8 cellular contexts compared by ENCODE assay signal in the genomic region with DNA sequence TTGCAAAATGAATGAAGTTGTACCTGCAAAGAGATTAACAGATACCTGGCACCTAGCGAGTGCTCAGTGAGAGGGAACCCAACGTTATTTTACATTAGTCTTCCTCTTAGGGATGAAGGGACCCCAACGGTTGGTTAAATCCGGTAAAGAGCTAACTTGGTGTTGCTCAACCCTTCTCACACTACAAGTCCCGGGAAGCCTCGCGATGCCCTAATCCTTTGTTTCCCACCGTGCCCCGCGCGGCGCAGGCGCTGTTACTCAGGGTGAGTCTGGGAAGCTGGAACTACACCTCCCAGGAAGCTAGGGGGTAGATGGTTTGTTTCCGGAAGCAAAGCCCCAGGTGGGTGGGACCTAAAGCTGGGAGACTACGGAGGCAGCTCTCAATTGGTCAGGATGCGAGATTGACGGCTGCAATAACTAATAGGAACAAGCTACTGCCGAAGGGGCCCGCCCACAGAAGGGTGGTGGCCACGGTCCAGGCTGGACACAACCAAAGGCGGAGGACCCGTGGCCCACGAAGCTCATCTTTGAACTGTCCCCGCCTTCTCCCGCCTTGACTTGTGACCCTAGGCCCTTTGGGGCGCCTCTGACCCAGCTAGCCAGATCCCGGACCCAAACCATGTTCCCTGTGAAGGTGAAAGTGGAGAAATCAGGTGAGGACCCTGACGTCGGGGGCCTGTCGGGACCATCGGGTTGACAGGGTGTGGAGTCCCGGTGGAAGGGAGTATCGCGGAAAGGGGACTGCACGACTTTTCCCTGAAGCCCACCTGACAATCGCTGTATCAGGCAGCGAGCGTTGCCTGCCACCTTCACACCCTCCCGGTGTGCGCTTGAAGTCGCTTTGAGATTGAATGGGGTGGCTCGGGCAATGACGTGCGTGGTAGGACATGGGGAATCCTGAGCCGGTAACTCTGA. TPM values are rescaled to one million over a fixed set of nuclear protein-coding genes. Genes with fewer than 3 reads are reported as not detected.
DNase-seq lines count a peak whose midpoint lies in the region; ATAC-seq lines count a peak whose summit lies in the region.

A gene with protein sequence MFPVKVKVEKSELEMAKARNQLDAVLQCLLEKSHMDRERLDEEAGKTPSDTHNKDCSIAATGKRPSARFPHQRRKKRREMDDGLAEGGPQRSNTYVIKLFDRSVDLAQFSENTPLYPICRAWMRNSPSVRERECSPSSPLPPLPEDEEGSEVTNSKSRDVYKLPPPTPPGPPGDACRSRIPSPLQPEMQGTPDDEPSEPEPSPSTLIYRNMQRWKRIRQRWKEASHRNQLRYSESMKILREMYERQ (plus strand): TSS at position 471 of the 915 bp plus-strand sequence. CDS start 149 bp downstream, at position 620.

- peak; percentile 69 for ATAC-seq in HG03442 (IDR thresholded peaks at IDR 0.05; ENCODE audit: unreplicated experiment)
- peak; percentile 81 for ATAC-seq in activated CD4-positive, alpha-beta T cell treated with anti-CD3 and anti-CD28 coated beads for 36 hours

- H3K9me3 Mint-ChIP-seq in activated CD4-positive, alpha-beta T cell treated with anti-CD3 and anti-CD28 coated beads for 36 hours (ENCODE audit: low read depth): no peaks in the 10 kb centered on the region

- H3K4me1 Mint-ChIP-seq in activated CD4-positive, alpha-beta T cell treated with anti-CD3 and anti-CD28 coated beads for 36 hours: peaks cover 40% of the 10 kb centered on the region

- peak within 1 kb of the TSS; percentile 54 for H3K27ac ChIP-seq in cingulate gyrus (ENCODE audit: low read depth, low read length)

- H3K27me3 Mint-ChIP-seq in activated CD4-positive, alpha-beta T cell treated with anti-CD3 and anti-CD28 coated beads for 36 hours: no peaks in the 10 kb centered on the region

- CTCF ChIA-PET in activated CD4-positive, alpha-beta T cell treated with anti-CD3 and anti-CD28 coated beads for 36 hours (lab: Charles Lee): interaction anchor here (0.5 to 2.0 kb wide), 16 partner anchors 9 to 682 kb away, joined by 3 to 7 read pairs (median 3); a partner anchor contains a TSS

- H3K27ac Mint-ChIP-seq in activated CD4-positive, alpha-beta T cell treated with anti-CD3 and anti-CD28 coated beads for 36 hours: peak within 1 kb of the TSS; percentile 94

- POLR2A ChIA-PET in activated CD4-positive, alpha-beta T cell treated with anti-CD3 and anti-CD28 coated beads for 36 hours (lab: Charles Lee): interaction anchor here (0.6 to 1.0 kb wide), 7 partner anchors 9 to 266 kb away, joined by 3 to 5 read pairs (median 3); a partner anchor contains a TSS

- H3K36me3 Mint-ChIP-seq in activated CD4-positive, alpha-beta T cell treated with anti-CD3 and anti-CD28 coated beads for 36 hours (ENCODE audit: low read depth): peaks cover 17% of the 10 kb centered on the region

- H3K4me3 Mint-ChIP-seq in activated CD4-positive, alpha-beta T cell treated with anti-CD3 and anti-CD28 coated beads for 36 hours: peak within 1 kb of the TSS; percentile 89

- intact Hi-C loops in activated CD4-positive, alpha-beta T cell treated with anti-CD3 and anti-CD28 coated beads for 36 hours (cut with DNase I, micrococcal nuclease): loop anchor here (1.0 to 10.0 kb wide), 4 partner anchors 10 to 604 kb away; a partner anchor contains a TSS

- DNase-seq in Ammon's horn (ENCODE audit: low spot score) (peak; percentile 100), GM19238 (ENCODE audit: insufficient read length, low spot score) (peak; percentile 91), NCI-H524 (lab: John Stamatoyannopoulos, UW) (peak; percentile 100), kidney glomerular epithelial cell (lab: John Stamatoyannopoulos, UW) (peak; percentile 97)
- peak; percentile 99 for DNase-seq in activated CD4-positive, alpha-beta T cell treated with anti-CD3 and anti-CD28 coated beads for 36 hours
- DNase-seq in stimulated activated CD4-positive, alpha-beta T cell treated with anti-CD3 and anti-CD28 coated beads, Interleukin-1b, Interleukin-23, amount 100 ng/mL, for 1 hour (ENCODE audit: low read depth in 2 of 2): peak; percentile 89 to 96

RNA-seq across cellular contexts. Expression of the gene that starts here (rescaled TPM):
- total RNA-seq in activated CD4-positive, alpha-beta T cell treated with anti-CD3 and anti-CD28 coated beads for 36 hours: 10 to 100 TPM in 1 of 2 experiments, 1 to 10 TPM in 1; 8.4 to 12.7 TPM

Comparison
In these comparisons a context has a peak if more than half of its experiments do, and no peak if none do; other contexts are left out.
1. Peak in every context shown above with its lines: DNase-seq, ATAC-seq and H3K27ac ChIP-seq.